ENCODE assay signal across 15 cellular contexts in the genomic region with DNA sequence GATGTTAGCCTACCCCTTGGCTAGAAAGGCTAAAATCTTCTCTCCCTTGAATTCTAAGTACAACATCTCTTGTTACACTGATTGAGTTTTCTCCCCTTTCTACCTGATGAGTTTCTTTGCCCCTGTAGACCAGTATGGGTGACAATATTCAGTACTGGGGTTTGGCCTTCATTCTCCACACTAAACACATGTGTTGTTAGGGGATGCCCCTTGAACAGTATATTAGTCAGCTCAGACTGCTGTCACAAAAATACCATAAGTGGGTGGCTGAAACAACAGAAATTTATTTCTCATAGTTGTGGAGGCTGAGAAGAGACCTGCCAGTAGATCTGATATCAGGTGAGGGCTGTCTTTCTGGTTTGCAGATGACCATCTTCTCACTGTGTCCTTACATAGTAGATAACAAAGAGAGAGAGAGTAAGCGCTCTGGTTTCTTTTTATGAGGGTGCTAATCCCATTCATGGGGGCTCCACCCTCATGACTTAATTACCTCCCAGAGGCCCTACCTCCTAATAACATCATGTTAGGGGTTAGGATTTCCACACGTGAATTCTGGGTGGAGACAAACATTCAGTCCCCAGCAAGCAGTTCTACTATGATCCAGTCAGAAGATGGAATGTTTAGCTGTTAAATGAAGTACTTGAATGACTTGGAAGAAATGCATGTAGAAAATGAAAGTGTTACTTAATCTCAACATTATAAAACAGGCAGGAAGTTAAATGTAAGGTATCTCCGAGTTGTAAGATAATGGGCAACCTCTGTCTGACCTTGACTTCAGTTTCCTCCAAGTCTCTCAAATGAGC. TPM values are rescaled to one million over a fixed set of nuclear protein-coding genes. Genes with fewer than 3 reads are reported as not detected.
DNase-seq lines count a peak whose midpoint lies in the region; ATAC-seq and TF ChIP-seq lines count a peak whose summit lies in the region.
"Had no signal": no experiment of that assay in that cellular context is flagged by ENCODE, and none has a peak within 500 bp of the region (broad histone marks: within the 10 kb centered on the region; RNA-seq: fewer than 3 reads in every experiment).

No MANE protein-coding gene starts in this region.

- TF ChIP-seq POLR2A in lower leg skin (IDR thresholded peaks at IDR 0.05): no peak
- no peak for TF ChIP-seq POLR2A in right lobe of liver (IDR thresholded peaks at IDR 0.05)

- H3K36me3 ChIP-seq in right lobe of liver: no peaks in the 10 kb centered on the region

- no peaks in the 10 kb centered on the region for H3K27me3 ChIP-seq in right lobe of liver

- H3K4me1 Mint-ChIP-seq in activated naive CD8-positive, alpha-beta T cell treated with anti-CD3 and anti-CD28 coated beads, Interleukin-2, amount 50 U/mL, for 24 hours: peaks cover 19% of the 10 kb centered on the region
- H3K4me1 Mint-ChIP-seq: CD8-positive, alpha-beta memory T cell had no signal

- no peak for DNase-seq in activated naive CD8-positive, alpha-beta T cell treated with anti-CD3 and anti-CD28 coated beads, Interleukin-2, amount 50 U/mL, for 24 hours
- DNase-seq in lower leg skin (ENCODE audit: low spot score in 2 of 2) (no peak), caudate nucleus (lab: John Stamatoyannopoulos, UW) (no peak), right lobe of liver (no peak)
- DNase-seq: CD8-positive, alpha-beta memory T cell; mesendoderm; NCI-H2171 treated with DMSO at 0.1 percent for 48 hours; stimulated activated CD4-positive, alpha-beta T cell treated with anti-CD3 and anti-CD28 coated beads, Interleukin-4, amount 100 ng/mL, for 1 hour had no signal

- intact Hi-C loops in lower leg skin (cut with DNase I; ENCODE audit: low total_unique reads): no loop called here
- intact Hi-C loops in right lobe of liver (cut with DNase I): no loop called here

- 85% methylated on average over 3 of the region's 3 CpGs for WGBS in lower leg skin, 2 donors
- WGBS in right lobe of liver (ENCODE audit: insufficient coverage, low coverage, low lambda C conversion rate, missing lambda C conversion rate): 68% methylated on average over 3 of the region's 3 CpGs

- H3K4me3 ChIP-seq in lower leg skin (ENCODE audit: low read depth, poor library complexity, severe bottlenecking) (no peak overlapping the region), right lobe of liver (no peak overlapping the region)

- H3K36me3 Mint-ChIP-seq in activated naive CD8-positive, alpha-beta T cell treated with anti-CD3 and anti-CD28 coated beads, Interleukin-2, amount 50 U/mL, for 24 hours (ENCODE audit: low read depth): peaks cover 26% of the 10 kb centered on the region

- ATAC-seq in GM18858 (IDR thresholded peaks at IDR 0.05; ENCODE audit: unreplicated experiment) (peak; percentile 87), GM19463 (IDR thresholded peaks at IDR 0.05; ENCODE audit: unreplicated experiment) (peak; percentile 94), HG02938 (IDR thresholded peaks at IDR 0.05; ENCODE audit: unreplicated experiment) (peak; percentile 86), right lobe of liver (no peak)
- ATAC-seq in activated naive CD8-positive, alpha-beta T cell treated with anti-CD3 and anti-CD28 coated beads, Interleukin-2, amount 50 U/mL, for 24 hours: peak; percentile 99
- ATAC-seq: Panc1 had no signal

- H3K9me3 ChIP-seq in right lobe of liver: no peaks in the 10 kb centered on the region

- TF ChIP-seq CTCF in lower leg skin (IDR thresholded peaks at IDR 0.05): no peak
- no peak for TF ChIP-seq CTCF in right lobe of liver (IDR thresholded peaks at IDR 0.05)

- peak overlapping the region; percentile 24 for H3K27ac Mint-ChIP-seq in activated naive CD8-positive, alpha-beta T cell treated with anti-CD3 and anti-CD28 coated beads, Interleukin-2, amount 50 U/mL, for 24 hours
- H3K27ac Mint-ChIP-seq: brain; progenitor cell of endocrine pancreas; T-helper 1 cell treated with Interleukin-12 subunit alpha and Interleukin-12 subunit beta and Interleukin-4 antibody, amounts not matched to agents 30 μg/mL and 1 μg/mL, for 36 hours had no signal

- no peaks in the 10 kb centered on the region for H3K27me3 Mint-ChIP-seq in activated naive CD8-positive, alpha-beta T cell treated with anti-CD3 and anti-CD28 coated beads, Interleukin-2, amount 50 U/mL, for 24 hours
- H3K27me3 Mint-ChIP-seq: brain had no signal

- no peak overlapping the region for H3K27ac ChIP-seq in caudate nucleus (ENCODE audit: low read depth, low read length)
- no peak overlapping the region for H3K27ac ChIP-seq in right lobe of liver

- peaks cover 5% of the 10 kb centered on the region for H3K9me3 Mint-ChIP-seq in activated naive CD8-positive, alpha-beta T cell treated with anti-CD3 and anti-CD28 coated beads, Interleukin-2, amount 50 U/mL, for 24 hours
- H3K9me3 Mint-ChIP-seq: brain; CD8-positive, alpha-beta memory T cell; T-helper 1 cell treated with Interleukin-12 subunit alpha and Interleukin-12 subunit beta and Interleukin-4 antibody, amounts not matched to agents 30 μg/mL and 1 μg/mL, for 36 hours had no signal

- no peak overlapping the region for H3K4me3 Mint-ChIP-seq in activated naive CD8-positive, alpha-beta T cell treated with anti-CD3 and anti-CD28 coated beads, Interleukin-2, amount 50 U/mL, for 24 hours
- H3K4me3 Mint-ChIP-seq: brain; CD8-positive, alpha-beta memory T cell; T-helper 1 cell treated with Interleukin-12 subunit alpha and Interleukin-12 subunit beta and Interleukin-4 antibody, amounts not matched to agents 30 μg/mL and 1 μg/mL, for 36 hours had no signal

- H3K4me1 ChIP-seq in right lobe of liver: peaks cover 0 to 16% (median 0%) of the 10 kb centered on the region in 4 donors

RNA-seq across cellular contexts. Expression of a gene that starts 17.5 kb away (rescaled TPM):
- total RNA-seq in lower leg skin: 1 to 10 TPM; 1.6 to 9.6 (median 3.2) TPM
- 10 to 100 TPM in 1 of 6 experiments, 1 to 10 TPM in 4, under 1 TPM in 1; 0.72 to 12.9 (median 3.5) TPM for total RNA-seq in right lobe of liver

Comparison
In these comparisons a context has a peak if more than half of its experiments do, and no peak if none do; other contexts are left out.
1. ATAC-seq: peak in GM18858 (single experiment), GM19463 (single experiment), HG02938 (single experiment) and activated naive CD8-positive, alpha-beta T cell treated with anti-CD3 and anti-CD28 coated beads, Interleukin-2, amount 50 U/mL, for 24 hours (single experiment); none in right lobe of liver (0 of 4).